1 cellular context compared by ENCODE assay signal in the genomic region with DNA sequence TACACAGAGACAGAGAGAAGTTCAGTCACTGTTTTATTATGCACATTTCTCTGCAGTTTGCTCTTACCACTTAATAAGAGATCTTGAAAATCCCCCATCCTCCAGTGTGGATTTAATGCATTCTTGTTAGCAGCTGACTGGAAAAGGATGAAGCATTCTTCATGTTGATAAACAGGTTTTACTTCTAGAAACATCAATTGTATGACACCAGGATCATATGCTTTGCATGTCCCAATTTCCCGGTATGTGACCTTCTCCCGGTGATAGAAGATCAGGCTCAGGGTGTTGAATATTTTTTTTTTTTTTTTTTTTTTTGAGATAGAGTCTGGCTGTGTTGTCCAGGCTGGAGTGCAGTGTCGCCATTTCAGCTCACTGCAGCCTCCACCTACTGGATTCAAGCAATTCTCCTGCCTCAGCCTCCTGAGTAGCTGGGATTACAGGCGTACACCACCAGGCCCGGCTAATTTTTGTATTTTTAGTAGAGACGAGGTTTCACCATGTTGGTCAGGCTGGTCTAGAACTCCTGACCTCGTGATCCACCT.
TF ChIP-seq lines count a peak whose summit lies in the region.

No MANE protein-coding gene starts in this region.

TF ChIP-seq in HepG2, 621 proteins besides CTCF, POLR2A, EP300 and RAD21:
- peak; percentile 25; the same call in 1 of the 2 replicates for TF ChIP-seq HIVEP1 (CRISPR knock-in tag; IDR thresholded peaks at IDR 0.05)
- TF ChIP-seq, protein P1, sequence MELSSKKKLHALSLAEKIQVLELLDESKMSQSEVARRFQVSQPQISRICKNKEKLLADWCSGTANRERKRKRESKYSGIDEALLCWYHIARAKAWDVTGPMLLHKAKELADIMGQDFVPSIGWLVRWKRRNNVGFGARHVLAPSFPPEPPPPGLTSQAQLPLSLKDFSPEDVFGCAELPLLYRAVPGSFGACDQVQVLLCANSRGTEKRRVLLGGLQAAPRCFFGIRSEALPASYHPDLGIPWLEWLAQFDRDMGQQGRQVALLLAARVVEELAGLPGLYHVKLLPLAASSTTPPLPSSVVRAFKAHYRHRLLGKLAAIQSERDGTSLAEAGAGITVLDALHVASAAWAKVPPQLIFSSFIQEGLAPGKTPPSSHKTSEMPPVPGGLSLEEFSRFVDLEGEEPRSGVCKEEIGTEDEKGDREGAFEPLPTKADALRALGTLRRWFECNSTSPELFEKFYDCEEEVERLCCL (CRISPR knock-in tag; IDR thresholded peaks at IDR 0.05; ENCODE audit: borderline replicate concordance): no peak
